Comparison of ENCODE assay signal across 12 cellular contexts in genomic region chr18:14488789-14489188, GRCh38. TPM values are rescaled to one million over a fixed set of nuclear protein-coding genes. Genes with fewer than 3 reads are reported as not detected.
"Had no signal": no experiment of that assay in that cellular context is flagged by ENCODE, and none has a peak within 500 bp of the region (broad histone marks: within the 10 kb centered on the region; RNA-seq: fewer than 3 reads in every experiment).

No MANE protein-coding gene starts in this region.

RNA-seq across cellular contexts. Expression of gene POTEC, which starts 54.6 kb away (rescaled TPM):
- total RNA-seq: stomach, subcutaneous adipose tissue, suprapubic skin, temporal lobe, thoracic aorta, tibial nerve, upper lobe of left lung, upper lobe of right lung, ureter, urinary bladder, uterus, vagina had no signal
- polyA plus RNA-seq: stomach, urinary bladder had no signal
